Comparison of ENCODE assay signal across 35 cellular contexts in the genomic region with DNA sequence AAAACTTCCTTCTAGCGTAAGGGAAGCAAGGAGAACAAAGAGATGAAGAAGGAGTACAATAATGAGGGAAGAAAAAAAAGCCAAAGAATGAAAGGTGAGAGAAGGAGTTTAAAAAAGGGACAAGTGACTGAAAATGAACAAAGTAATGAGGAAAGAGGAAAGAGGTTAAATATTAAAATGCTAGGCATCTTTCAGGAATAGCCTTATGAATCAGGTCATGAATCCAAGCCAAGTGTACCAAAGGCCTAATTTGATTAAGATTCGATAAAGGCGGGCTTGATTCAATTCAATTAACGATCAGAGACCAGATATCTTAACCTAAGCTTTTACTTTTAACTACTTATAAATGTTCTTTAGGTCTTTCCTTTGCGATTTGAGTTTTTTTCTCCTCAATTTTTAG.
"Had no signal": no experiment of that assay in that cellular context is flagged by ENCODE, and none has a peak within 500 bp of the region (broad histone marks: within the 10 kb centered on the region; RNA-seq: fewer than 3 reads in every experiment).

No MANE protein-coding gene starts in this region.

- H3K4me3 Mint-ChIP-seq: activated B cell treated with CpG ODN at 0.5 μM for 24 hours; activated CD4-positive, alpha-beta memory T cell treated with anti-CD3 and anti-CD28 coated beads for 36 hours; activated CD4-positive, alpha-beta T cell treated with anti-CD3 and anti-CD28 coated beads, Interleukin-2, amount 10 ng/mL, durations not matched to agents 24 days and 14 days; activated CD8-positive, alpha-beta T cell treated with anti-CD3 and anti-CD28 coated beads for 36 hours; activated naive CD4-positive, alpha-beta T cell treated with anti-CD3 and anti-CD28 coated beads for 36 hours; activated T-cell treated with anti-CD3 and anti-CD28 coated beads, Interleukin-2, amount 50 U/mL, for 4 hours; activated T-cell treated with anti-CD3 and anti-CD28 coated beads, Interleukin-2, amount 50 U/mL, for 72 hours; activated T-helper 1 cell treated with anti-CD3 and anti-CD28 coated beads, Interleukin-12 subunit alpha, Interleukin-12 subunit beta, Interleukin-2, Interleukin-4 antibody, amounts not matched to agents 30 ng/mL and 10 ng/mL and 1 ng/mL, durations not matched to agents 14 hours and 24 hours and 36 hours; activated T-helper 17 cell treated with anti-CD3 and anti-CD28 coated beads, Interleukin-2, amount 50 U/mL, for 72 hours; T-cell; T-helper 2 cell treated with Interferon-gamma antibody and Interleukin-4, amounts not matched to agents 5 μg/mL and 100 μg/mL, for 36 hours had no signal

- ATAC-seq: activated CD8-positive, alpha-beta T cell treated with anti-CD3 and anti-CD28 coated beads for 36 hours; activated naive CD4-positive, alpha-beta T cell treated with anti-CD3 and anti-CD28 coated beads, Interleukin-2, amount 50 U/mL, for 72 hours; activated T-cell treated with anti-CD3 and anti-CD28 coated beads, Interleukin-2, amount 50 U/mL, for 4 hours; activated T-cell treated with anti-CD3 and anti-CD28 coated beads, Interleukin-2, amount 50 U/mL, for 72 hours; activated T-helper 17 cell treated with anti-CD3 and anti-CD28 coated beads, Interleukin-2, amount 50 U/mL, for 72 hours; body of pancreas; T-cell had no signal

- H3K4me1 ChIP-seq: adrenal gland, body of pancreas, breast epithelium had no signal

- DNase-seq: activated B cell treated with CpG ODN at 0.5 μM for 24 hours; activated CD4-positive, alpha-beta memory T cell treated with anti-CD3 and anti-CD28 coated beads for 36 hours; activated CD4-positive, alpha-beta T cell treated with anti-CD3 and anti-CD28 coated beads for 4 hours; activated CD4-positive, alpha-beta T cell treated with anti-CD3 and anti-CD28 coated beads, Interleukin-2, amount 10 ng/mL, durations not matched to agents 24 days and 14 days; activated CD4-positive, alpha-beta T cell treated with anti-CD3 and anti-CD28 coated beads, Interleukin-2, amount 50 U/mL, for 1 hour; activated CD4-positive, alpha-beta T cell treated with anti-CD3 and anti-CD28 coated beads, Interleukin-2, amount 50 U/mL, for 4 hours; activated CD4-positive, CD25-positive, alpha-beta regulatory T cell treated with anti-CD3 and anti-CD28 coated beads, Interleukin-2, amount 50 U/mL, for 72 hours; activated CD8-positive, alpha-beta memory T cell treated with anti-CD3 and anti-CD28 coated beads, Interleukin-2, amount 50 U/mL, for 4 hours; activated CD8-positive, alpha-beta T cell treated with anti-CD3 and anti-CD28 coated beads for 36 hours; activated effector memory CD4-positive, alpha-beta T cell treated with anti-CD3 and anti-CD28 coated beads, Interleukin-2, amount 50 U/mL, for 16 hours; activated gamma-delta T cell treated with Interleukin-2 at 50 U/mL for 16 hours; activated naive CD4-positive, alpha-beta T cell; activated naive CD4-positive, alpha-beta T cell treated with anti-CD3 and anti-CD28 coated beads for 36 hours; activated naive CD4-positive, alpha-beta T cell treated with anti-CD3 and anti-CD28 coated beads, Interleukin-2, amount 50 U/mL, for 16 hours; activated T-cell treated with anti-CD3 and anti-CD28 coated beads for 4 hours; activated T-cell treated with anti-CD3 and anti-CD28 coated beads, Interleukin-2, amount 50 U/mL, for 1 hour; activated T-cell treated with anti-CD3 and anti-CD28 coated beads, Interleukin-2, amount 50 U/mL, for 4 hours; activated T-cell treated with anti-CD3 and anti-CD28 coated beads, Interleukin-2, amount 50 U/mL, for 72 hours; adrenal gland; amniotic stem cell; aorta; body of pancreas; brain microvascular endothelial cell; central memory CD4-positive, alpha-beta T cell; cerebellar nuclear complex; T-cell; T-helper 2 cell; T-helper 9 cell; WERI-Rb-1 had no signal

- H3K27me3 ChIP-seq: adrenal gland, body of pancreas, brain microvascular endothelial cell, breast epithelium had no signal

- H3K27ac ChIP-seq: adrenal gland, body of pancreas, brain microvascular endothelial cell, breast epithelium, WERI-Rb-1 had no signal

- H3K27ac Mint-ChIP-seq: activated B cell treated with CpG ODN at 0.5 μM for 24 hours; activated CD4-positive, alpha-beta memory T cell treated with anti-CD3 and anti-CD28 coated beads for 36 hours; activated CD4-positive, alpha-beta T cell treated with anti-CD3 and anti-CD28 coated beads, Interleukin-2, amount 10 ng/mL, durations not matched to agents 24 days and 14 days; activated CD8-positive, alpha-beta T cell treated with anti-CD3 and anti-CD28 coated beads for 36 hours; activated naive CD4-positive, alpha-beta T cell treated with anti-CD3 and anti-CD28 coated beads for 36 hours; activated naive CD4-positive, alpha-beta T cell treated with anti-CD3 and anti-CD28 coated beads, Interleukin-2, amount 50 U/mL, for 72 hours; activated T-cell treated with anti-CD3 and anti-CD28 coated beads, Interleukin-2, amount 50 U/mL, for 72 hours; activated T-helper 1 cell treated with anti-CD3 and anti-CD28 coated beads, Interleukin-12 subunit alpha, Interleukin-12 subunit beta, Interleukin-2, Interleukin-4 antibody, amounts not matched to agents 30 ng/mL and 10 ng/mL and 1 ng/mL, durations not matched to agents 14 hours and 24 hours and 36 hours; T-cell; T-helper 2 cell treated with Interferon-gamma antibody and Interleukin-4, amounts not matched to agents 5 μg/mL and 100 μg/mL, for 36 hours had no signal

- H3K4me1 Mint-ChIP-seq: activated B cell treated with CpG ODN at 0.5 μM for 24 hours had no signal

- H3K9me3 Mint-ChIP-seq: activated B cell treated with CpG ODN at 0.5 μM for 24 hours; activated CD4-positive, alpha-beta memory T cell treated with anti-CD3 and anti-CD28 coated beads for 36 hours; activated CD4-positive, alpha-beta T cell treated with anti-CD3 and anti-CD28 coated beads, Interleukin-2, amount 10 ng/mL, durations not matched to agents 24 days and 14 days; activated CD8-positive, alpha-beta T cell treated with anti-CD3 and anti-CD28 coated beads for 36 hours; activated naive CD4-positive, alpha-beta T cell treated with anti-CD3 and anti-CD28 coated beads for 36 hours; activated naive CD4-positive, alpha-beta T cell treated with anti-CD3 and anti-CD28 coated beads, Interleukin-2, amount 50 U/mL, for 72 hours; activated T-cell treated with anti-CD3 and anti-CD28 coated beads, Interleukin-2, amount 50 U/mL, for 4 hours; activated T-cell treated with anti-CD3 and anti-CD28 coated beads, Interleukin-2, amount 50 U/mL, for 72 hours; activated T-helper 1 cell treated with anti-CD3 and anti-CD28 coated beads, Interleukin-12 subunit alpha, Interleukin-12 subunit beta, Interleukin-2, Interleukin-4 antibody, amounts not matched to agents 30 ng/mL and 10 ng/mL and 1 ng/mL, durations not matched to agents 14 hours and 24 hours and 36 hours; activated T-helper 17 cell treated with anti-CD3 and anti-CD28 coated beads, Interleukin-2, amount 50 U/mL, for 72 hours; T-cell; T-helper 2 cell treated with Interferon-gamma antibody and Interleukin-4, amounts not matched to agents 5 μg/mL and 100 μg/mL, for 36 hours had no signal

- H3K4me3 ChIP-seq: adrenal gland, body of pancreas, breast epithelium had no signal

- H3K27me3 Mint-ChIP-seq: activated CD4-positive, alpha-beta memory T cell treated with anti-CD3 and anti-CD28 coated beads for 36 hours; activated CD4-positive, alpha-beta T cell treated with anti-CD3 and anti-CD28 coated beads, Interleukin-2, amount 10 ng/mL, durations not matched to agents 24 days and 14 days; activated CD8-positive, alpha-beta T cell treated with anti-CD3 and anti-CD28 coated beads for 36 hours; activated T-helper 17 cell treated with anti-CD3 and anti-CD28 coated beads, Interleukin-2, amount 50 U/mL, for 72 hours; T-cell had no signal

- H3K9me3 ChIP-seq: adrenal gland, body of pancreas, breast epithelium had no signal

- FAIRE-seq: astrocyte had no signal

- H3K36me3 ChIP-seq: adrenal gland, brain microvascular endothelial cell, breast epithelium, WERI-Rb-1 had no signal
